ENCODE assay signal across 9 cellular contexts in genomic region chr6:27669798-27670301, GRCh38.
DNase-seq lines count a peak whose midpoint lies in the region; ATAC-seq and TF ChIP-seq lines count a peak whose summit lies in the region.
"Had no signal": no experiment of that assay in that cellular context is flagged by ENCODE, and none has a peak within 500 bp of the region (broad histone marks: within the 10 kb centered on the region; RNA-seq: fewer than 3 reads in every experiment).

No MANE protein-coding gene starts in this region.

- H3K36me3 Mint-ChIP-seq in CD4-positive, CD25-positive, alpha-beta regulatory T cell: no peaks in the 10 kb centered on the region
- H3K36me3 Mint-ChIP-seq in HFFc6 (ENCODE audit: low read depth) (no peaks in the 10 kb centered on the region), memory B cell (peaks cover 5% of the 10 kb centered on the region)
- H3K36me3 Mint-ChIP-seq in activated naive CD8-positive, alpha-beta T cell treated with anti-CD3 and anti-CD28 coated beads for 36 hours: peaks cover 12% of the 10 kb centered on the region

- H3K79me2 ChIP-seq in Karpas-422 (ENCODE audit: low read length): no peaks in the 10 kb centered on the region

- intact Hi-C loops in head of caudate nucleus (cut with DNase I): no loop called here

- H3K9ac ChIP-seq in Karpas-422 (ENCODE audit: low read length): no peak overlapping the region

- H3K9me3 ChIP-seq in CD4-positive, CD25-positive, alpha-beta regulatory T cell (ENCODE audit: control insufficient read depth in 2 of 2, low read length in 2 of 2): peaks cover 17 to 22% of the 10 kb centered on the region in 2 experiments
- H3K9me3 ChIP-seq in Karpas-422 (ENCODE audit: low read length): no peaks in the 10 kb centered on the region

- peaks cover 4 to 25% (median 14%) of the 10 kb centered on the region in 7 donors for H3K9me3 Mint-ChIP-seq in CD4-positive, CD25-positive, alpha-beta regulatory T cell
- H3K9me3 Mint-ChIP-seq in HFFc6 (no peaks in the 10 kb centered on the region), memory B cell (peaks cover 14% of the 10 kb centered on the region)
- peaks cover 21% of the 10 kb centered on the region for H3K9me3 Mint-ChIP-seq in activated naive CD8-positive, alpha-beta T cell treated with anti-CD3 and anti-CD28 coated beads for 36 hours

- H3K4me1 Mint-ChIP-seq in CD4-positive, CD25-positive, alpha-beta regulatory T cell: peaks cover 18 to 47% (median 24%) of the 10 kb centered on the region in 4 donors
- H3K4me1 Mint-ChIP-seq in HFFc6 (ENCODE audit: low read depth): peaks cover 60% of the 10 kb centered on the region
- peaks cover 46% of the 10 kb centered on the region for H3K4me1 Mint-ChIP-seq in activated naive CD8-positive, alpha-beta T cell treated with anti-CD3 and anti-CD28 coated beads for 36 hours
- peaks cover 8% of the 10 kb centered on the region for H3K4me1 Mint-ChIP-seq in memory B cell

- H3K36me3 ChIP-seq in CD4-positive, CD25-positive, alpha-beta regulatory T cell (ENCODE audit: control insufficient read depth, insufficient read depth, low read length): no peaks in the 10 kb centered on the region
- H3K36me3 ChIP-seq in Karpas-422 (ENCODE audit: insufficient read depth, low read length): no peaks in the 10 kb centered on the region

- H4K20me1 ChIP-seq in Karpas-422 (ENCODE audit: insufficient read depth, low read depth, low read length): no peaks in the 10 kb centered on the region

- no peak overlapping the region for H3K4me3 ChIP-seq in CD4-positive, CD25-positive, alpha-beta regulatory T cell (ENCODE audit: low read depth, low read length)
- H3K4me3 ChIP-seq in Karpas-422 (ENCODE audit: low read length): no peak overlapping the region

- peak overlapping the region in 2 of 3 donors; percentile 22 to 80 for H3K27ac Mint-ChIP-seq in CD4-positive, CD25-positive, alpha-beta regulatory T cell
- H3K27ac Mint-ChIP-seq in HFFc6 (no peak overlapping the region), memory B cell (peak overlapping the region; percentile 84)
- H3K27ac Mint-ChIP-seq in activated naive CD8-positive, alpha-beta T cell treated with anti-CD3 and anti-CD28 coated beads for 36 hours: no peak overlapping the region

- no peak overlapping the region for H3K4me2 ChIP-seq in Karpas-422 (ENCODE audit: low read depth, low read length, poor library complexity, severe bottlenecking)

- no peak for DNase-seq in CD4-positive, CD25-positive, alpha-beta regulatory T cell
- DNase-seq in HFFc6 (no peak), memory B cell (ENCODE audit: low spot score in 2 of 2) (no peak), dermis blood vessel endothelial cell (no peak), head of caudate nucleus (no peak), Karpas-422 (no peak), NCI-H1930 (lab: John Stamatoyannopoulos, UW) (no peak)
- DNase-seq in activated naive CD8-positive, alpha-beta T cell treated with anti-CD3 and anti-CD28 coated beads for 36 hours: no peak

- H3K9me2 ChIP-seq in Karpas-422 (replicated peaks; ENCODE audit: insufficient read depth, low read length): no peaks in the 10 kb centered on the region

- no peak overlapping the region for H2AFZ ChIP-seq in Karpas-422 (ENCODE audit: low read length)

- peak overlapping the region; percentile 40 to 73 (median 65) for H3K4me3 Mint-ChIP-seq in CD4-positive, CD25-positive, alpha-beta regulatory T cell
- H3K4me3 Mint-ChIP-seq in HFFc6 (peak overlapping the region; percentile 88), memory B cell (no peak overlapping the region)
- peak overlapping the region; percentile 76 for H3K4me3 Mint-ChIP-seq in activated naive CD8-positive, alpha-beta T cell treated with anti-CD3 and anti-CD28 coated beads for 36 hours

- peaks cover 16% of the 10 kb centered on the region for H3K4me1 ChIP-seq in CD4-positive, CD25-positive, alpha-beta regulatory T cell (ENCODE audit: control insufficient read depth, insufficient read depth, low read length, poor library complexity, severe bottlenecking)
- H3K4me1 ChIP-seq in Karpas-422 (ENCODE audit: low read length): peaks cover 6% of the 10 kb centered on the region

- peaks cover 94% of the 10 kb centered on the region for H3K27me3 Mint-ChIP-seq in CD4-positive, CD25-positive, alpha-beta regulatory T cell
- peaks cover 3% of the 10 kb centered on the region for H3K27me3 Mint-ChIP-seq in HFFc6 (ENCODE audit: insufficient read depth)
- H3K27me3 Mint-ChIP-seq in activated naive CD8-positive, alpha-beta T cell treated with anti-CD3 and anti-CD28 coated beads for 36 hours: peaks cover 99% of the 10 kb centered on the region
- peaks cover 31% of the 10 kb centered on the region for H3K27me3 Mint-ChIP-seq in memory B cell

- H3K27ac ChIP-seq in CD4-positive, CD25-positive, alpha-beta regulatory T cell (ENCODE audit: insufficient read depth, low read length, poor library complexity, severe bottlenecking): no peak overlapping the region
- H3K27ac ChIP-seq in Karpas-422 (ENCODE audit: low read length): no peak overlapping the region

- peaks cover 73% of the 10 kb centered on the region for H3K27me3 ChIP-seq in CD4-positive, CD25-positive, alpha-beta regulatory T cell (ENCODE audit: control insufficient read depth, insufficient read depth, low read length)
- H3K27me3 ChIP-seq in Karpas-422 (ENCODE audit: low read length): no peaks in the 10 kb centered on the region

- no peak for ATAC-seq in CD4-positive, CD25-positive, alpha-beta regulatory T cell (ENCODE audit: low read depth in 2 of 2)
- ATAC-seq in memory B cell (ENCODE audit: low read depth): no peak
- ATAC-seq: HCT116 had no signal

- no peak for TF ChIP-seq CTCF in HFFc6 (IDR thresholded peaks at IDR 0.05)

Comparison
In these comparisons a context has a peak if more than half of its experiments do, and no peak if none do; other contexts are left out.
1. H3K27ac Mint-ChIP-seq: peak in CD4-positive, CD25-positive, alpha-beta regulatory T cell (2 of 3) and memory B cell (single experiment); none in HFFc6 (single experiment) and activated naive CD8-positive, alpha-beta T cell treated with anti-CD3 and anti-CD28 coated beads for 36 hours (single experiment).